In genomic region chr1:92488416-92488815, GRCh38 we compare ENCODE assay signal across 25 cellular contexts. TPM values are rescaled to one million over a fixed set of nuclear protein-coding genes. Genes with fewer than 3 reads are reported as not detected.
DNase-seq lines count a peak whose midpoint lies in the region; ATAC-seq and TF ChIP-seq lines count a peak whose summit lies in the region.
"Had no signal": no experiment of that assay in that cellular context is flagged by ENCODE, and none has a peak within 500 bp of the region (broad histone marks: within the 10 kb centered on the region; RNA-seq: fewer than 3 reads in every experiment).

No MANE protein-coding gene starts in this region.

- H3K4me3 ChIP-seq in HL-60 (replicated peaks; ENCODE audit: insufficient read depth, low read length): peak overlapping the region; percentile 73
- no peak overlapping the region for H3K4me3 ChIP-seq in smooth muscle cell
- H3K4me3 ChIP-seq: dorsolateral prefrontal cortex, right atrium auricular region, spleen, thyroid gland had no signal

- no peaks in the 10 kb centered on the region for H3K9me3 ChIP-seq in smooth muscle cell (replicated peaks; ENCODE audit: low read depth)
- H3K9me3 ChIP-seq: right atrium auricular region, spleen, thyroid gland had no signal

- H3K27ac Mint-ChIP-seq in activated T-cell treated with anti-CD3 and anti-CD28 coated beads, Interleukin-2, amount 50 U/mL, for 24 hours: peak overlapping the region; percentile 98
- H3K27ac Mint-ChIP-seq in activated CD4-positive, alpha-beta memory T cell treated with anti-CD3 and anti-CD28 coated beads, Interleukin-2, amount 10 ng/mL, durations not matched to agents 7 days and 5 days: peak overlapping the region; percentile 86
- peak overlapping the region in 9 of 10 donors; percentile 1 to 61 (median 46) for H3K27ac Mint-ChIP-seq in naive thymus-derived CD8-positive, alpha-beta T cell
- H3K27ac Mint-ChIP-seq: H9; stimulated activated naive B cell treated with anti-CD40 and anti-IgM and Interleukin-4, amounts not matched to agents 10 μg/mL and 1 μg/mL and 100 μg/mL, for 72 hours had no signal

- H3K79me2 ChIP-seq in smooth muscle cell (ENCODE audit: low read depth): no peaks in the 10 kb centered on the region
- H3K79me2 ChIP-seq: parathyroid adenoma had no signal

- 47% methylated on average over 3 of the region's 3 CpGs for WGBS in smooth muscle cell (ENCODE audit: low lambda C conversion rate)

- no peaks in the 10 kb centered on the region for H3K9me3 Mint-ChIP-seq in activated T-cell treated with anti-CD3 and anti-CD28 coated beads, Interleukin-2, amount 50 U/mL, for 24 hours
- H3K9me3 Mint-ChIP-seq in activated CD4-positive, alpha-beta memory T cell treated with anti-CD3 and anti-CD28 coated beads, Interleukin-2, amount 10 ng/mL, durations not matched to agents 7 days and 5 days: no peaks in the 10 kb centered on the region
- no peaks in the 10 kb centered on the region for H3K9me3 Mint-ChIP-seq in naive thymus-derived CD8-positive, alpha-beta T cell
- H3K9me3 Mint-ChIP-seq: H9; stimulated activated naive B cell treated with anti-CD40 and anti-IgM and Interleukin-4, amounts not matched to agents 10 μg/mL and 1 μg/mL and 100 μg/mL, for 72 hours had no signal

- H3K27ac ChIP-seq in HL-60 (replicated peaks): peak overlapping the region; percentile 99
- no peak overlapping the region for H3K27ac ChIP-seq in smooth muscle cell (ENCODE audit: low read depth)
- H3K27ac ChIP-seq: C4-2B, dorsolateral prefrontal cortex, parathyroid adenoma, right atrium auricular region, thyroid gland had no signal

- no peak for DNase-seq in activated T-cell treated with anti-CD3 and anti-CD28 coated beads, Interleukin-2, amount 50 U/mL, for 24 hours
- DNase-seq in activated T-cell treated with anti-CD3 and anti-CD28 coated beads, Interleukin-2, amount 50 U/mL, for 48 hours: no peak
- DNase-seq in HL-60 (ENCODE audit: low read depth in 1 of 2, low spot score in 1 of 2): peak in 1 of 2 experiments; percentile 18
- DNase-seq in activated CD4-positive, alpha-beta memory T cell treated with anti-CD3 and anti-CD28 coated beads, Interleukin-2, amount 10 ng/mL, durations not matched to agents 7 days and 5 days: no peak
- no peak for DNase-seq in naive thymus-derived CD8-positive, alpha-beta T cell
- DNase-seq in smooth muscle cell (lab: John Stamatoyannopoulos, UW; ENCODE audit: unreplicated experiment): no peak
- no peak for DNase-seq in NCI-H748 treated with DMSO at 0.1 percent for 48 hours (lab: John Stamatoyannopoulos, UW)
- DNase-seq: activated CD4-positive, CD25-positive, alpha-beta regulatory T cell; DMS 273 treated with DMSO at 0.1 percent for 48 hours; dorsolateral prefrontal cortex; H9; midbrain; NCI-H1092; NCI-H187 treated with DMSO at 0.1 percent for 48 hours; NCI-H526; RPMI8226; spleen; stimulated activated CD4-positive, alpha-beta T cell treated with anti-CD3 and anti-CD28 coated beads, Interleukin-2, amount 100 ng/mL, for 48 hours; stimulated activated naive B cell treated with anti-CD40 and anti-IgM and Interleukin-4, amounts not matched to agents 10 μg/mL and 1 μg/mL and 100 μg/mL, for 72 hours; thyroid gland had no signal

- no peak for TF ChIP-seq CTCF in HL-60 (IDR thresholded peaks at IDR 0.05; ENCODE audit: insufficient read depth, low read length)
- TF ChIP-seq CTCF in smooth muscle cell (IDR thresholded peaks at IDR 0.05; ENCODE audit: borderline replicate concordance, insufficient read depth, poor library complexity, severe bottlenecking): no peak

- peaks cover 5% of the 10 kb centered on the region for H4K20me1 ChIP-seq in smooth muscle cell (ENCODE audit: low read depth)

- POLR2A ChIA-PET in activated CD4-positive, alpha-beta memory T cell treated with anti-CD3 and anti-CD28 coated beads, Interleukin-2, amount 10 ng/mL, durations not matched to agents 7 days and 5 days (lab: Charles Lee): interaction anchor here (1.2 to 9.8 kb wide), 5 partner anchors 43 to 172 kb away, joined by 5 to 372 read pairs (median 140); no protein-coding TSS in a partner anchor
- POLR2A ChIA-PET in naive thymus-derived CD8-positive, alpha-beta T cell (lab: Charles Lee): interaction anchor here (1.0 to 1.5 kb wide), 4 partner anchors 11 to 187 kb away, joined by 3 to 4 read pairs (median 4); no protein-coding TSS in a partner anchor

- no peaks in the 10 kb centered on the region for H3K36me3 ChIP-seq in smooth muscle cell (ENCODE audit: low read depth)
- H3K36me3 ChIP-seq: right atrium auricular region, spleen, thyroid gland had no signal

- no peaks in the 10 kb centered on the region for H3K27me3 Mint-ChIP-seq in activated T-cell treated with anti-CD3 and anti-CD28 coated beads, Interleukin-2, amount 50 U/mL, for 24 hours
- no peaks in the 10 kb centered on the region for H3K27me3 Mint-ChIP-seq in activated CD4-positive, alpha-beta memory T cell treated with anti-CD3 and anti-CD28 coated beads, Interleukin-2, amount 10 ng/mL, durations not matched to agents 7 days and 5 days
- no peaks in the 10 kb centered on the region for H3K27me3 Mint-ChIP-seq in naive thymus-derived CD8-positive, alpha-beta T cell

- no peak overlapping the region for H3K4me2 ChIP-seq in smooth muscle cell

- H3K4me1 Mint-ChIP-seq in activated T-cell treated with anti-CD3 and anti-CD28 coated beads, Interleukin-2, amount 50 U/mL, for 24 hours (ENCODE audit: low read depth): peaks cover 37% of the 10 kb centered on the region
- H3K4me1 Mint-ChIP-seq in activated CD4-positive, alpha-beta memory T cell treated with anti-CD3 and anti-CD28 coated beads, Interleukin-2, amount 10 ng/mL, durations not matched to agents 7 days and 5 days: peaks cover 29% of the 10 kb centered on the region
- H3K4me1 Mint-ChIP-seq in naive thymus-derived CD8-positive, alpha-beta T cell: peaks cover 4 to 33% (median 22%) of the 10 kb centered on the region in 4 donors

- no peaks in the 10 kb centered on the region for H3F3A ChIP-seq in smooth muscle cell (ENCODE audit: low read depth)

- CTCF ChIA-PET in activated CD4-positive, alpha-beta memory T cell treated with anti-CD3 and anti-CD28 coated beads, Interleukin-2, amount 10 ng/mL, durations not matched to agents 7 days and 5 days (lab: Charles Lee): interaction anchor here (1.1 to 1.7 kb wide), 3 partner anchors 10 to 178 kb away, joined by 4 to 5 read pairs (median 5); no protein-coding TSS in a partner anchor

- peak overlapping the region; percentile 90 for H3K4me3 Mint-ChIP-seq in activated T-cell treated with anti-CD3 and anti-CD28 coated beads, Interleukin-2, amount 50 U/mL, for 24 hours
- H3K4me3 Mint-ChIP-seq in activated CD4-positive, alpha-beta memory T cell treated with anti-CD3 and anti-CD28 coated beads, Interleukin-2, amount 10 ng/mL, durations not matched to agents 7 days and 5 days: peak overlapping the region; percentile 85
- H3K4me3 Mint-ChIP-seq in naive thymus-derived CD8-positive, alpha-beta T cell: peak overlapping the region in 1 of 10 donors; percentile 41
- H3K4me3 Mint-ChIP-seq: H9; stimulated activated naive B cell treated with anti-CD40 and anti-IgM and Interleukin-4, amounts not matched to agents 10 μg/mL and 1 μg/mL and 100 μg/mL, for 72 hours had no signal

- ATAC-seq in naive thymus-derived CD8-positive, alpha-beta T cell: no peak
- ATAC-seq in HG03108 (IDR thresholded peaks at IDR 0.05; ENCODE audit: unreplicated experiment): no peak
- ATAC-seq: stimulated activated naive B cell treated with anti-CD40 and anti-IgM and Interleukin-4, amounts not matched to agents 10 μg/mL and 1 μg/mL and 100 μg/mL, for 72 hours had no signal

- H2AFZ ChIP-seq in smooth muscle cell (ENCODE audit: low read depth): no peak overlapping the region
- H2AFZ ChIP-seq: parathyroid adenoma had no signal

- H3K36me3 Mint-ChIP-seq in activated T-cell treated with anti-CD3 and anti-CD28 coated beads, Interleukin-2, amount 50 U/mL, for 24 hours (ENCODE audit: low read depth): peaks cover 48% of the 10 kb centered on the region
- H3K36me3 Mint-ChIP-seq in activated CD4-positive, alpha-beta memory T cell treated with anti-CD3 and anti-CD28 coated beads, Interleukin-2, amount 10 ng/mL, durations not matched to agents 7 days and 5 days (ENCODE audit: low read depth): peaks cover 27% of the 10 kb centered on the region
- no peaks in the 10 kb centered on the region for H3K36me3 Mint-ChIP-seq in naive thymus-derived CD8-positive, alpha-beta T cell

- no peaks in the 10 kb centered on the region for H3K27me3 ChIP-seq in HL-60 (ENCODE audit: insufficient read depth, poor library complexity, severe bottlenecking)
- H3K27me3 ChIP-seq in smooth muscle cell (ENCODE audit: low read depth): peaks cover 86% of the 10 kb centered on the region

- peaks cover 29% of the 10 kb centered on the region for H3K4me1 ChIP-seq in smooth muscle cell (ENCODE audit: low read depth)
- H3K4me1 ChIP-seq: parathyroid adenoma had no signal

- no peak overlapping the region for H3K9ac ChIP-seq in smooth muscle cell (ENCODE audit: low read depth)
- H3K9ac ChIP-seq: parathyroid adenoma had no signal

RNA-seq across cellular contexts. Expression of gene GFI1, which starts 1.7 kb away (rescaled TPM):
- 10 to 100 TPM; 76.9 to 80.8 TPM for total RNA-seq in activated CD4-positive, alpha-beta memory T cell treated with anti-CD3 and anti-CD28 coated beads, Interleukin-2, amount 10 ng/mL, durations not matched to agents 7 days and 5 days
- total RNA-seq in naive thymus-derived CD8-positive, alpha-beta T cell: 10 to 100 TPM; 18.2 to 22.4 TPM
- polyA plus RNA-seq in naive thymus-derived CD8-positive, alpha-beta T cell: 10 to 100 TPM in 1 of 3 donors, 1 to 10 TPM in 2; 5.6 to 12.4 (median 6.7) TPM
- 0.13 and 0.40 TPM in 2 replicates for total RNA-seq in smooth muscle cell
- polyA plus RNA-seq in smooth muscle cell: not detected in 2 replicates
- polyA plus RNA-seq: neural cell had no signal

Comparison
In these comparisons a context has a peak if more than half of its experiments do, and no peak if none do; other contexts are left out.
1. H3K27ac Mint-ChIP-seq: peak in every context shown above with its lines; median percentile 98 in activated T-cell treated with anti-CD3 and anti-CD28 coated beads, Interleukin-2, amount 50 U/mL, for 24 hours; 86 in activated CD4-positive, alpha-beta memory T cell treated with anti-CD3 and anti-CD28 coated beads, Interleukin-2, amount 10 ng/mL, durations not matched to agents 7 days and 5 days; 46 in naive thymus-derived CD8-positive, alpha-beta T cell.
2. RNA of gene GFI1, which starts 1.7 kb away (total RNA-seq): 76.9 to 80.8 TPM in activated CD4-positive, alpha-beta memory T cell treated with anti-CD3 and anti-CD28 coated beads, Interleukin-2, amount 10 ng/mL, durations not matched to agents 7 days and 5 days and 18.2 to 22.4 TPM in naive thymus-derived CD8-positive, alpha-beta T cell; 0.13 to 0.40 TPM in smooth muscle cell; every median in the first group is over 10 times any median in the second.